In genomic region chr19:53774491-53774890, GRCh38 we compare ENCODE assay signal across 14 cellular contexts. TPM values are rescaled to one million over a fixed set of nuclear protein-coding genes. Genes with fewer than 3 reads are reported as not detected.
"Had no signal": no experiment of that assay in that cellular context is flagged by ENCODE, and none has a peak within 500 bp of the region (broad histone marks: within the 10 kb centered on the region; RNA-seq: fewer than 3 reads in every experiment).

No MANE protein-coding gene starts in this region.

RNA-seq across cellular contexts. Expression of gene NLRP12, which starts 49.6 kb away (rescaled TPM):
- total RNA-seq: activated B cell treated with CpG ODN at 0.5 μM for 24 hours; activated CD4-positive, alpha-beta memory T cell treated with anti-CD3 and anti-CD28 coated beads for 36 hours; activated CD4-positive, alpha-beta T cell treated with anti-CD3 and anti-CD28 coated beads, Interleukin-2, amount 10 ng/mL, durations not matched to agents 24 days and 14 days; activated CD8-positive, alpha-beta memory T cell treated with anti-CD3 and anti-CD28 coated beads for 36 hours; activated naive CD4-positive, alpha-beta T cell treated with anti-CD3 and anti-CD28 coated beads for 36 hours; activated naive CD4-positive, alpha-beta T cell treated with anti-CD3 and anti-CD28 coated beads, Interleukin-2, amount 50 U/mL, for 72 hours; activated T-cell treated with anti-CD3 and anti-CD28 coated beads, Interleukin-2, amount 50 U/mL, for 4 hours; activated T-cell treated with anti-CD3 and anti-CD28 coated beads, Interleukin-2, amount 50 U/mL, for 72 hours; activated T-helper 1 cell treated with anti-CD3 and anti-CD28 coated beads, Interleukin-12 subunit alpha, Interleukin-12 subunit beta, Interleukin-2, Interleukin-4 antibody, amounts not matched to agents 30 ng/mL and 10 ng/mL and 1 ng/mL, durations not matched to agents 14 hours and 24 hours and 36 hours; activated T-helper 17 cell treated with anti-CD3 and anti-CD28 coated beads, Interleukin-2, amount 50 U/mL, for 72 hours; astrocyte; T-cell; T-helper 1 cell treated with Interleukin-12 subunit alpha and Interleukin-12 subunit beta and Interleukin-4 antibody, amounts not matched to agents 30 ng/mL and 1 ng/mL, for 36 hours; T-helper 2 cell treated with Interferon-gamma antibody and Interleukin-4, amounts not matched to agents 100 ng/mL and 5 ng/mL, for 36 hours had no signal
